25 cellular contexts compared by ENCODE assay signal in genomic region chr12:100963381-100963780, GRCh38.
DNase-seq lines count a peak whose midpoint lies in the region; ATAC-seq and TF ChIP-seq lines count a peak whose summit lies in the region.
"Had no signal": no experiment of that assay in that cellular context is flagged by ENCODE, and none has a peak within 500 bp of the region (broad histone marks: within the 10 kb centered on the region; RNA-seq: fewer than 3 reads in every experiment).

No MANE protein-coding gene starts in this region.

- ATAC-seq in WTC11, result no peak
- no peak for ATAC-seq in HG02588 (IDR thresholded peaks at IDR 0.05; ENCODE audit: unreplicated experiment)
- ATAC-seq: A549, HepG2, K562 had no signal

- H3K4me3 ChIP-seq in adipocyte (ENCODE audit: low read length) (no peak overlapping the region), skeletal muscle cell (ENCODE audit: low read depth, low read length) (no peak overlapping the region)
- H3K4me3 ChIP-seq: A549, K562, Peyer's patch had no signal

- H3K27me3 ChIP-seq in adipocyte (replicated peaks; ENCODE audit: control insufficient read depth, insufficient read depth, low read length), result no peaks in the 10 kb centered on the region
- H3K27me3 ChIP-seq: Peyer's patch had no signal

- CTCF ChIA-PET in WTC11 (lab: Charles Lee), result no interaction called here

- peaks cover 18% of the 10 kb centered on the region for H3K4me1 ChIP-seq in adipocyte (ENCODE audit: control insufficient read depth, insufficient read depth, low read length)
- H3K4me1 ChIP-seq: A549, Caco-2, Peyer's patch had no signal

- no peak overlapping the region for H3K4me3 Mint-ChIP-seq in WTC11
- no peak overlapping the region for H3K4me3 Mint-ChIP-seq in progenitor cell of endocrine pancreas (ENCODE audit: low read depth)
- H3K4me3 Mint-ChIP-seq: CD4-positive, alpha-beta memory T cell; H9 had no signal

- no peaks in the 10 kb centered on the region for H3K9me3 ChIP-seq in adipocyte (ENCODE audit: control insufficient read depth, low read length)
- H3K9me3 ChIP-seq: A549, Caco-2, Peyer's patch, SK-N-SH had no signal

- no peaks in the 10 kb centered on the region for H3K36me3 Mint-ChIP-seq in WTC11
- H3K36me3 Mint-ChIP-seq in progenitor cell of endocrine pancreas (ENCODE audit: insufficient read depth), result no peaks in the 10 kb centered on the region
- H3K36me3 Mint-ChIP-seq: CD4-positive, alpha-beta memory T cell had no signal

- H3K27me3 Mint-ChIP-seq in WTC11 (ENCODE audit: low read depth) (no peaks in the 10 kb centered on the region), progenitor cell of endocrine pancreas (peaks cover 13% of the 10 kb centered on the region)
- H3K27me3 Mint-ChIP-seq: CD4-positive, alpha-beta memory T cell had no signal

- H3K27ac Mint-ChIP-seq in WTC11 (no peak overlapping the region), progenitor cell of endocrine pancreas (no peak overlapping the region)
- H3K27ac Mint-ChIP-seq: CD4-positive, alpha-beta memory T cell had no signal

- TF ChIP-seq CTCF in WTC11 (IDR thresholded peaks at IDR 0.05) (no peak), progenitor cell of endocrine pancreas (IDR thresholded peaks at IDR 0.05; ENCODE audit: unreplicated experiment) (no peak)

- peaks cover 6% of the 10 kb centered on the region; the same call in 1 of the 2 replicates for H3K9me3 Mint-ChIP-seq in WTC11
- H3K9me3 Mint-ChIP-seq in progenitor cell of endocrine pancreas (ENCODE audit: low read depth), result no peaks in the 10 kb centered on the region
- H3K9me3 Mint-ChIP-seq: H9 had no signal

- DNase-seq in GM04504 (ENCODE audit: low read depth), result peak; percentile 22
- peak; percentile 25 for DNase-seq in adipocyte (ENCODE audit: low read depth)
- peak; percentile 8 for DNase-seq in fibroblast of peridontal ligament (ENCODE audit: extremely low read depth)
- peak; percentile 39 for DNase-seq in skeletal muscle cell (ENCODE audit: low read depth)
- no peak for DNase-seq in WTC11 (ENCODE audit: low spot score)
- no peak for DNase-seq in progenitor cell of endocrine pancreas (ENCODE audit: low spot score, unreplicated experiment)
- DNase-seq in NK-92 treated with Interleukin-12 subunit alpha and Interleukin-12 subunit beta, amount 100 ng/mL, for 24 hours (lab: John Stamatoyannopoulos, UW), result no peak
- DNase-seq: C1 segment of cervical spinal cord; Caco-2; CD4-positive, alpha-beta memory T cell; DMS79; GF-D8; H9; Kasumi-1; NCI-H2029 treated with DMSO at 0.1 percent for 48 hours; NCI-H226; NCI-H510A; Peyer's patch; SIG-M5; SK-N-SH; SW 1271 had no signal

- POLR2A ChIA-PET in WTC11 (lab: Charles Lee), result no interaction called here

- H3K4me1 Mint-ChIP-seq in WTC11 (peaks cover 35% of the 10 kb centered on the region), progenitor cell of endocrine pancreas (ENCODE audit: low read depth) (no peaks in the 10 kb centered on the region)
- H3K4me1 Mint-ChIP-seq: CD4-positive, alpha-beta memory T cell had no signal

- H3K9ac ChIP-seq in adipocyte (ENCODE audit: low read length), result no peak overlapping the region
- H3K9ac ChIP-seq: SK-N-SH had no signal

- H3K36me3 ChIP-seq in adipocyte (ENCODE audit: control insufficient read depth, insufficient read depth, low read length, severe bottlenecking), result no peaks in the 10 kb centered on the region
- H3K36me3 ChIP-seq: Peyer's patch had no signal

TF ChIP-seq in WTC11, 78 proteins besides CTCF, POLR2A, EP300 and RAD21:
- TF ChIP-seq GRHL2 (CRISPR knock-in tag; IDR thresholded peaks at IDR 0.05; ENCODE audit: insufficient replicate concordance, severe bottlenecking) (no peak), ETV6 (CRISPR knock-in tag; IDR thresholded peaks at IDR 0.05) (no peak), USF2 (CRISPR knock-in tag; IDR thresholded peaks at IDR 0.05) (no peak), ZMAT4 (CRISPR knock-in tag; IDR thresholded peaks at IDR 0.05) (no peak), MAX (CRISPR knock-in tag; IDR thresholded peaks at IDR 0.05) (no peak), RELA (CRISPR knock-in tag; IDR thresholded peaks at IDR 0.05; ENCODE audit: borderline replicate concordance) (no peak)

Comparison
In these comparisons a context has a peak if more than half of its experiments do, and no peak if none do; other contexts are left out.
1. DNase-seq: peak in GM04504 (single experiment), adipocyte (single experiment), fibroblast of peridontal ligament (single experiment) and skeletal muscle cell (single experiment); none in WTC11 (single experiment), progenitor cell of endocrine pancreas (single experiment) and NK-92 treated with Interleukin-12 subunit alpha and Interleukin-12 subunit beta, amount 100 ng/mL, for 24 hours (single experiment).